Comparison of ENCODE assay signal across 8 cellular contexts in genomic region chr15:45458746-45459403, GRCh38.
DNase-seq lines count a peak whose midpoint lies in the region; ATAC-seq and TF ChIP-seq lines count a peak whose summit lies in the region.

No MANE protein-coding gene starts in this region.

- no peaks in the 10 kb centered on the region for H3K27me3 Mint-ChIP-seq in IgD-negative memory B cell
- H3K27me3 Mint-ChIP-seq in activated naive CD4-positive, alpha-beta T cell treated with anti-CD3 and anti-CD28 coated beads for 36 hours (ENCODE audit: low read depth): no peaks in the 10 kb centered on the region

- ATAC-seq in RWPE2 (ENCODE audit: low read depth) (no peak), Right ventricle myocardium inferior (peak; percentile 45), GM19351 (IDR thresholded peaks at IDR 0.05; ENCODE audit: unreplicated experiment) (no peak)

- intact Hi-C loops in activated naive CD4-positive, alpha-beta T cell treated with anti-CD3 and anti-CD28 coated beads for 36 hours (cut with micrococcal nuclease): loop anchor here (1.0 to 2.0 kb wide), 9 partner anchors 57 to 333 kb away; partner anchors contain the start of genes BLOC1S6 and SLC30A4
- intact Hi-C loops in Right ventricle myocardium inferior (cut with DNase I) (loop anchor here (1.0 to 10.0 kb wide), 4 partner anchors 64 to 294 kb away; partner anchors contain the start of gene SLC30A4), posterior cingulate gyrus (cut with DNase I) (loop anchor here (1.0 to 5.0 kb wide), 4 partner anchors 64 to 155 kb away; partner anchors contain the start of genes BLOC1S6 and SLC30A4)

- TF ChIP-seq EP300 in tibial nerve (IDR thresholded peaks at IDR 0.05): no peak

- no peaks in the 10 kb centered on the region for H3K27me3 ChIP-seq in RWPE2 (ENCODE audit: insufficient read depth, poor library complexity, severe bottlenecking)
- H3K27me3 ChIP-seq in tibial nerve: no peaks in the 10 kb centered on the region

- 3 to 5% methylated on average over 12 of the region's 12 CpGs for WGBS in tibial nerve, 2 donors

- no peaks in the 10 kb centered on the region for H3K9me3 ChIP-seq in RWPE2 (ENCODE audit: severe bottlenecking)
- H3K9me3 ChIP-seq in tibial nerve: no peaks in the 10 kb centered on the region

- H3K36me3 Mint-ChIP-seq in IgD-negative memory B cell: no peaks in the 10 kb centered on the region
- H3K36me3 Mint-ChIP-seq in activated naive CD4-positive, alpha-beta T cell treated with anti-CD3 and anti-CD28 coated beads for 36 hours (ENCODE audit: low read depth): no peaks in the 10 kb centered on the region

- H3K4me1 Mint-ChIP-seq in IgD-negative memory B cell: peaks cover 15 to 29% (median 27%) of the 10 kb centered on the region in 3 donors
- peaks cover 42% of the 10 kb centered on the region for H3K4me1 Mint-ChIP-seq in activated naive CD4-positive, alpha-beta T cell treated with anti-CD3 and anti-CD28 coated beads for 36 hours (ENCODE audit: low read depth)

- peaks cover 38% of the 10 kb centered on the region for H3K4me1 ChIP-seq in RWPE2 (ENCODE audit: insufficient read depth, poor library complexity, severe bottlenecking)
- H3K4me1 ChIP-seq in tibial nerve: peaks cover 0 to 21% (median 2%) of the 10 kb centered on the region in 4 donors

- H3K4me3 Mint-ChIP-seq in IgD-negative memory B cell: peak overlapping the region in 2 of 4 donors; percentile 61 to 91
- H3K4me3 Mint-ChIP-seq in activated naive CD4-positive, alpha-beta T cell treated with anti-CD3 and anti-CD28 coated beads for 36 hours: peak overlapping the region; percentile 47

- CTCF ChIA-PET in activated naive CD4-positive, alpha-beta T cell treated with anti-CD3 and anti-CD28 coated beads for 36 hours (lab: Charles Lee): interaction anchor here (0.8 to 5.2 kb wide), 20 partner anchors 9 to 290 kb away, joined by 3 to 102 read pairs (median 6); partner anchors contain the start of gene BLOC1S6

- no peaks in the 10 kb centered on the region for H3K36me3 ChIP-seq in RWPE2 (ENCODE audit: low read depth)
- H3K36me3 ChIP-seq in tibial nerve: no peaks in the 10 kb centered on the region

- H3K27ac ChIP-seq in RWPE2 (ENCODE audit: poor library complexity, severe bottlenecking): no peak overlapping the region
- H3K27ac ChIP-seq in tibial nerve: peak overlapping the region in 2 of 4 donors; percentile 66 to 83

- peak; percentile 60 for DNase-seq in COLO668 (lab: John Stamatoyannopoulos, UW; ENCODE audit: unreplicated experiment)
- no peak for DNase-seq in RWPE2 (ENCODE audit: low spot score)
- DNase-seq in activated naive CD4-positive, alpha-beta T cell treated with anti-CD3 and anti-CD28 coated beads for 36 hours: peak; percentile 90
- no peak for DNase-seq in Right ventricle myocardium inferior (ENCODE audit: missing footprints)
- peak in 9 of 10 donors; percentile 40 to 93 (median 78) for DNase-seq in posterior cingulate gyrus
- DNase-seq in tibial nerve (ENCODE audit: low spot score in 2 of 2): peak; percentile 63 to 91

- peak overlapping the region in 2 of 3 donors; percentile 18 to 75 for H3K27ac Mint-ChIP-seq in IgD-negative memory B cell
- no peak overlapping the region for H3K27ac Mint-ChIP-seq in activated naive CD4-positive, alpha-beta T cell treated with anti-CD3 and anti-CD28 coated beads for 36 hours

- peak overlapping the region; percentile 19 for H3K4me3 ChIP-seq in RWPE2 (ENCODE audit: severe bottlenecking)
- peak overlapping the region; percentile 28 to 47 (median 36) for H3K4me3 ChIP-seq in tibial nerve

- H3K9me3 Mint-ChIP-seq in IgD-negative memory B cell: peaks cover 0 to under 1% (median 0%) of the 10 kb centered on the region in 3 donors
- no peaks in the 10 kb centered on the region for H3K9me3 Mint-ChIP-seq in activated naive CD4-positive, alpha-beta T cell treated with anti-CD3 and anti-CD28 coated beads for 36 hours

- TF ChIP-seq CTCF in RWPE2 (IDR thresholded peaks at IDR 0.05; ENCODE audit: poor library complexity, severe bottlenecking) (peak; percentile 98), tibial nerve (IDR thresholded peaks at IDR 0.05) (peak; percentile 70 to 95 (median 85))

- no peak for TF ChIP-seq POLR2A in tibial nerve (IDR thresholded peaks at IDR 0.05)

Comparison
In these comparisons a context has a peak if more than half of its experiments do, and no peak if none do; other contexts are left out.
1. DNase-seq: peak in COLO668 (single experiment), activated naive CD4-positive, alpha-beta T cell treated with anti-CD3 and anti-CD28 coated beads for 36 hours (single experiment), posterior cingulate gyrus (9 of 10) and tibial nerve (2 of 2); none in RWPE2 (single experiment) and Right ventricle myocardium inferior (single experiment).